In the genomic region with DNA sequence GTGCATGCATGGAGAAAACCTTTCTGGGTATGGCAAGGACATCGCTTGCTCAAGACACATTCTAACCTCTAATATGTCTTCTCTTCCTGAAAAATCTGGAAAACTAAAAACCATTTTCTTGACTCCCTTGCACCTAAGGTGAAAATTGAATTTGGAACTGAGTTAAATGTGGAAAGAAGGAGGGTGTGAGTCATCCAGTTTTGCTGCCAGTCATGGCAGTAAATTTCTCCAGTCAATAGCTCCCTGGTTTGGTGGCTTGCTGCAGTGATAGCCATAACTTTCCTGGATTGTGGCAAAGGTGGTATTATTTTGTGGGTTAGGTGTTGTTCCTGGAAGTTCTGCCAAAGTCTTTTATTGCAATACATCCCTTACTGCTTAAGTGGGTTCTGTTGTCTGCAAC, we compare ENCODE assay signal across 17 cellular contexts. TPM values are rescaled to one million over a fixed set of nuclear protein-coding genes. Genes with fewer than 3 reads are reported as not detected.
DNase-seq lines count a peak whose midpoint lies in the region; ATAC-seq, FAIRE-seq and TF ChIP-seq lines count a peak whose summit lies in the region.
"Had no signal": no experiment of that assay in that cellular context is flagged by ENCODE, and none has a peak within 500 bp of the region (broad histone marks: within the 10 kb centered on the region; RNA-seq: fewer than 3 reads in every experiment).

No MANE protein-coding gene starts in this region.

- no peak for FAIRE-seq in K562 (lab: Jason Lieb, UNC)
- FAIRE-seq: colon, H1 had no signal

- 72% methylated on average over 1 of the region's 1 CpG for WGBS in K562 (ENCODE audit: insufficient coverage, low coverage, missing lambda C conversion rate)

- H3K27me3 ChIP-seq in K562 (ENCODE audit: control insufficient read depth in 2 of 2, insufficient read depth in 2 of 2, low read length in 2 of 2) = no peaks in the 10 kb centered on the region
- H3K27me3 ChIP-seq: BLaER1 had no signal

- H4K20me1 ChIP-seq in K562 (replicated peaks; ENCODE audit: control insufficient read depth, insufficient read depth, low read length) = no peaks in the 10 kb centered on the region; the same call in 1 of the 2 replicates

- intact Hi-C loops in K562 (cut with micrococcal nuclease) (no loop called here), mucosa of descending colon (cut with DNase I, micrococcal nuclease) (no loop called here)

- H3K4me2 ChIP-seq in K562 (ENCODE audit: insufficient read depth, low read length) = no peak overlapping the region
- H3K4me2 ChIP-seq: BLaER1 had no signal

- CTCF ChIA-PET in K562 (lab: Yijun Ruan, JAX; ENCODE audit: low intra/inter-chr PET ratio) = no interaction called here

- H3K4me3 ChIP-seq in K562 (no peak overlapping the region), mucosa of descending colon (no peak overlapping the region)
- H3K4me3 ChIP-seq: BLaER1, prostate gland had no signal

- DNase-seq in EH (ENCODE audit: low read depth) (peak; percentile 40), LHCN-M2 (ENCODE audit: low read depth) (peak; percentile 5), K562 (ENCODE audit: extremely low read depth in 1 of 4, low spot score in 3 of 4) (peak in 1 of 4 experiments; percentile 25), kidney tubule cell (ENCODE audit: low spot score) (peak; percentile 27), mucosa of descending colon (no peak), NOMO-1 (lab: John Stamatoyannopoulos, UW; ENCODE audit: unreplicated experiment in 2 of 2) (no peak), NAMALWA (ENCODE audit: low spot score) (no peak)
- DNase-seq: activated CD8-positive, alpha-beta memory T cell treated with anti-CD3 and anti-CD28 coated beads, Interleukin-2, amount 50 U/mL, for 4 hours; DMS53; left colon had no signal

- H3K4me1 ChIP-seq in K562 (replicated peaks in 1 of 2; ENCODE audit: control insufficient read depth in 2 of 2, insufficient read depth in 2 of 2, low read length in 2 of 2) (peaks cover 5 to 17% of the 10 kb centered on the region in 2 experiments), mucosa of descending colon (ENCODE audit: low read depth) (peaks cover 17% of the 10 kb centered on the region)

- no peak overlapping the region for H2AFZ ChIP-seq in K562 (ENCODE audit: low read depth, low read length)

- H3K9me1 ChIP-seq in K562 (ENCODE audit: control insufficient read depth, insufficient read depth, low read length) = no peaks in the 10 kb centered on the region

- no peak overlapping the region for H3K27ac ChIP-seq in K562 (ENCODE audit: extremely low read depth, low read depth, low read length)
- H3K27ac ChIP-seq: BLaER1, epithelial cell of prostate, prostate gland had no signal

- H3K9me3 ChIP-seq in K562 (replicated peaks; ENCODE audit: control insufficient read depth, insufficient read depth, low read depth, low read length) = no peaks in the 10 kb centered on the region
- no peaks in the 10 kb centered on the region for H3K9me3 ChIP-seq in mucosa of descending colon
- H3K9me3 ChIP-seq: BLaER1, prostate gland had no signal

- TF ChIP-seq CTCF in K562 (IDR thresholded peaks at IDR 0.05 in 2 of 3, conservative IDR thresholded peaks at IDR 0.05 in 1 of 3; ENCODE audit: insufficient read depth in 2 of 3, low read depth in 1 of 3, low read length in 3 of 3) (no peak), mucosa of descending colon (IDR thresholded peaks at IDR 0.05) (no peak)

- BruUV-seq in K562 (replicated peaks; lab: Mats Ljungman, UMichigan) = no TSS peak

- no peak overlapping the region for H3K9ac ChIP-seq in K562 (ENCODE audit: insufficient read depth in 1 of 2, low read depth in 2 of 2, low read length in 2 of 2)
- H3K9ac ChIP-seq: BLaER1 had no signal

- TF ChIP-seq EP300 in K562 (IDR thresholded peaks at IDR 0.05; ENCODE audit: low read length) = no peak

- TF ChIP-seq POLR2A in K562 (conservative IDR thresholded peaks at IDR 0.05) = no peak

- in situ Hi-C loops in K562 (cut with MboI) = no loop called here

- POLR2A ChIA-PET in K562 (lab: Yijun Ruan, JAX) = no interaction called here

- peaks cover 19% of the 10 kb centered on the region for H3K36me3 ChIP-seq in K562 (ENCODE audit: control insufficient read depth, insufficient read depth, low read length)
- H3K36me3 ChIP-seq in mucosa of descending colon (ENCODE audit: low read depth) = no peaks in the 10 kb centered on the region
- H3K36me3 ChIP-seq: prostate gland had no signal

- no peak for TF ChIP-seq RAD21 in K562 (CRISPR knock-in tag; conservative IDR thresholded peaks at IDR 0.05 in 1 of 2, IDR thresholded peaks at IDR 0.05 in 1 of 2)

- ATAC-seq in K562 (no peak), mucosa of descending colon (no peak), HG03039 (IDR thresholded peaks at IDR 0.05; ENCODE audit: unreplicated experiment) (no peak)
- ATAC-seq: left colon had no signal

- peaks cover 83% of the 10 kb centered on the region for H3K79me2 ChIP-seq in K562 (ENCODE audit: control insufficient read depth, insufficient read depth, low read length)

TF ChIP-seq in K562, 482 proteins besides CTCF, POLR2A, EP300 and RAD21 (continues in another document):
- TF ChIP-seq SIN3B (IDR thresholded peaks at IDR 0.05; ENCODE audit: low read depth) (no peak), ZBED1 (IDR thresholded peaks at IDR 0.05) (no peak), PYGO2 (tag; IDR thresholded peaks at IDR 0.05) (no peak)

RNA-seq across cellular contexts. Expression of gene ZCCHC17, which starts 2.5 kb away (rescaled TPM):
- 38.5 and 47.6 TPM in 2 replicates for total RNA-seq in LHCN-M2 (2014; rRNA removed)
- 45.1 TPM for polyA plus RNA-seq in LHCN-M2 (2012)
- 27.0 and 34.0 TPM in 2 replicates for total RNA-seq in K562 (2011; cell fraction: chromatin; rRNA removed; ENCODE audit: low replicate concordance)
- total RNA-seq in K562 (2011; cell fraction: nucleolus; rRNA removed) = 19.2 and 20.9 TPM in 2 replicates
- total RNA-seq in K562 (2011; cell fraction: nucleoplasm; rRNA removed) = 24.3 and 31.5 TPM in 2 replicates
- total RNA-seq in K562 (2014; rRNA removed) = 49.7 and 52.9 TPM in 2 replicates
- total RNA-seq in K562 (2014; rRNA removed; fragmentation: Illumina TruSeq; extraction: Trizol) = 74.7 and 89.2 TPM in 2 replicates
- 72.4 and 74.2 TPM in 2 replicates for total RNA-seq in K562 (2015; rRNA removed; fragmentation: Illumina TruSeq; extraction: Trizol)
- total RNA-seq in K562 (2021) = 46.9 and 49.2 TPM in 2 replicates
- 81.2 and 87.8 TPM in 2 replicates for polyA plus RNA-seq in K562 (2011; rRNA removed)
- 40.2 and 52.3 TPM in 2 replicates for polyA plus RNA-seq in K562 (2011; cell fraction: cytosol; rRNA removed)
- polyA plus RNA-seq in K562 (2011; cell fraction: nucleus; rRNA removed) = 18.2 and 30.1 TPM in 2 replicates
- 45.0 and 64.6 TPM in 2 replicates for polyA plus RNA-seq in K562 (2012)
- 82.4 and 96.7 TPM in 2 replicates for polyA plus RNA-seq in K562 (2014; fragmentation: Illumina TruSeq; extraction: Trizol)
- 100 to 1,000 TPM; 104 to 150 TPM for polyA plus RNA-seq in K562 (2014; fragmentation: Nextera tagmentation; extraction: Ambion mirVana)
- polyA plus RNA-seq in K562 (2014; rRNA removed) = 58.2 and 63.7 TPM in 2 replicates
- polyA minus RNA-seq in K562 (2011; rRNA and poly(A)+ RNA removed) = 52.2 and 53.3 TPM in 2 replicates
- polyA minus RNA-seq in K562 (2011; cell fraction: cytosol; rRNA and poly(A)+ RNA removed) = 12.5 and 17.4 TPM in 2 replicates
- polyA minus RNA-seq in K562 (2011; cell fraction: nucleus; rRNA and poly(A)+ RNA removed) = 7.3 and 15.4 TPM in 2 replicates
- 10 to 100 TPM; 16.0 to 20.5 (median 16.8) TPM for total RNA-seq in mucosa of descending colon

RNA-seq across cellular contexts. Expression of gene SNRNP40, which starts 2.8 kb away (rescaled TPM):
- total RNA-seq in LHCN-M2 (2014; rRNA removed) (90.3 and 96.7 TPM in 2 replicates), K562 (2014; rRNA removed) (278 and 343 TPM in 2 replicates), K562 (2014; rRNA removed; fragmentation: Illumina TruSeq; extraction: Trizol) (198 and 205 TPM in 2 replicates), K562 (2015; rRNA removed; fragmentation: Illumina TruSeq; extraction: Trizol) (192 and 193 TPM in 2 replicates), K562 (2021) (163 and 164 TPM in 2 replicates), mucosa of descending colon (10 to 100 TPM; 22.9 to 33.4 (median 29.5) TPM)
- 38.3 TPM for polyA plus RNA-seq in LHCN-M2 (2012)
- 175 and 251 TPM in 2 replicates for total RNA-seq in K562 (2011; cell fraction: chromatin; rRNA removed; ENCODE audit: low replicate concordance)
- 114 and 139 TPM in 2 replicates for total RNA-seq in K562 (2011; cell fraction: nucleolus; rRNA removed)
- 164 and 175 TPM in 2 replicates for total RNA-seq in K562 (2011; cell fraction: nucleoplasm; rRNA removed)
- polyA plus RNA-seq in K562 (2011; rRNA removed) (184 and 230 TPM in 2 replicates), K562 (2014; fragmentation: Illumina TruSeq; extraction: Trizol) (147 and 155 TPM in 2 replicates), K562 (2014; fragmentation: Nextera tagmentation; extraction: Ambion mirVana) (10 to 100 TPM; 48.7 to 58.0 TPM), K562 (2014; rRNA removed) (158 and 209 TPM in 2 replicates)
- polyA plus RNA-seq in K562 (2011; cell fraction: cytosol; rRNA removed) = 182 and 183 TPM in 2 replicates
- 113 and 118 TPM in 2 replicates for polyA plus RNA-seq in K562 (2011; cell fraction: nucleus; rRNA removed)
- 80.7 and 123 TPM in 2 replicates for polyA plus RNA-seq in K562 (2012)
- polyA minus RNA-seq in K562 (2011; rRNA and poly(A)+ RNA removed) = 305 and 349 TPM in 2 replicates
- 133 and 157 TPM in 2 replicates for polyA minus RNA-seq in K562 (2011; cell fraction: cytosol; rRNA and poly(A)+ RNA removed)
- polyA minus RNA-seq in K562 (2011; cell fraction: nucleus; rRNA and poly(A)+ RNA removed) = 58.4 and 89.9 TPM in 2 replicates

RNA-seq across cellular contexts. Expression of gene NKAIN1, which starts 59.7 kb away (rescaled TPM):
- not detected in 2 replicates for total RNA-seq in LHCN-M2 (2014; rRNA removed)
- 0.10 TPM for polyA plus RNA-seq in LHCN-M2 (2012)
- 0.12 TPM in 1 of 2 replicates, not detected in the other for total RNA-seq in K562 (2011; cell fraction: chromatin; rRNA removed; ENCODE audit: low replicate concordance)
- total RNA-seq in K562 (2011; cell fraction: nucleolus; rRNA removed) = 0.17 TPM in 1 of 2 replicates, not detected in the other
- not detected in 2 replicates for total RNA-seq in K562 (2011; cell fraction: nucleoplasm; rRNA removed)
- total RNA-seq in K562 (2014; rRNA removed) = 0.05 TPM in 1 of 2 replicates, not detected in the other
- total RNA-seq in K562 (2014; rRNA removed; fragmentation: Illumina TruSeq; extraction: Trizol) = not detected in 2 replicates
- total RNA-seq in K562 (2015; rRNA removed; fragmentation: Illumina TruSeq; extraction: Trizol) = 0.08 TPM in 1 of 2 replicates, not detected in the other
- total RNA-seq in K562 (2021) = 0.22 TPM in 1 of 2 replicates, not detected in the other
- polyA plus RNA-seq in K562 (2011; rRNA removed) = 0.04 TPM in 2 replicates
- polyA plus RNA-seq in K562 (2011; cell fraction: cytosol; rRNA removed) = 0.04 and 0.06 TPM in 2 replicates
- polyA plus RNA-seq in K562 (2011; cell fraction: nucleus; rRNA removed) = not detected in 2 replicates
- 0.06 and 0.08 TPM in 2 replicates for polyA plus RNA-seq in K562 (2012)
- 0.07 and 0.13 TPM in 2 replicates for polyA plus RNA-seq in K562 (2014; fragmentation: Illumina TruSeq; extraction: Trizol)
- under 1 TPM in 1 of 2 experiments, not detected in 1; 0.03 TPM for polyA plus RNA-seq in K562 (2014; fragmentation: Nextera tagmentation; extraction: Ambion mirVana)
- 0.04 TPM in 1 of 2 replicates, not detected in the other for polyA plus RNA-seq in K562 (2014; rRNA removed)
- polyA minus RNA-seq in K562 (2011; rRNA and poly(A)+ RNA removed) = not detected in 2 replicates
- polyA minus RNA-seq in K562 (2011; cell fraction: cytosol; rRNA and poly(A)+ RNA removed) = not detected in 2 replicates
- 0.13 TPM in 1 of 2 replicates, not detected in the other for polyA minus RNA-seq in K562 (2011; cell fraction: nucleus; rRNA and poly(A)+ RNA removed)
- under 1 TPM in 1 of 3 donors, not detected in 2; 0.35 TPM for total RNA-seq in mucosa of descending colon
- total RNA-seq: subcutaneous adipose tissue had no signal

Comparison
In these comparisons a context has a peak if more than half of its experiments do, and no peak if none do; other contexts are left out.
1. DNase-seq: peak in EH (single experiment), LHCN-M2 (single experiment) and kidney tubule cell (single experiment); none in mucosa of descending colon (0 of 3), NOMO-1 (0 of 2) and NAMALWA (single experiment).